29 cellular contexts compared by ENCODE assay signal in genomic region chr18:49564435-49564834, GRCh38. TPM values are rescaled to one million over a fixed set of nuclear protein-coding genes. Genes with fewer than 3 reads are reported as not detected.
DNase-seq lines count a peak whose midpoint lies in the region; ATAC-seq, FAIRE-seq and TF ChIP-seq lines count a peak whose summit lies in the region.
"Had no signal": no experiment of that assay in that cellular context is flagged by ENCODE, and none has a peak within 500 bp of the region (broad histone marks: within the 10 kb centered on the region; RNA-seq: fewer than 3 reads in every experiment).

No MANE protein-coding gene starts in this region.

- TF ChIP-seq EP300 in HepG2 (IDR thresholded peaks at IDR 0.05; ENCODE audit: low read depth in 2 of 2, low read length in 2 of 2) (no peak), HepG2 (CRISPR knock-in tag; IDR thresholded peaks at IDR 0.05; ENCODE audit: borderline replicate concordance) (no peak)

- H3K27me3 ChIP-seq in OCI-LY3 (ENCODE audit: low read depth, low read length) (peaks cover 27% of the 10 kb centered on the region), duodenal mucosa (ENCODE audit: control insufficient read depth in 1 of 2, insufficient read depth in 2 of 2, low read length in 2 of 2) (peaks cover 7 to 11% of the 10 kb centered on the region in 2 donors), HepG2 (ENCODE audit: control insufficient read depth in 1 of 2, insufficient read depth in 2 of 2, low read length in 2 of 2) (peaks cover 16 to 37% of the 10 kb centered on the region in 2 experiments), aorta (ENCODE audit: control insufficient read depth in 1 of 2, insufficient read depth in 2 of 2, low read length in 1 of 2) (no peaks in the 10 kb centered on the region)
- H3K27me3 ChIP-seq: vagina had no signal

- FAIRE-seq in HepG2 (lab: Jason Lieb, UNC): no peak
- FAIRE-seq: GM12892, islet of Langerhans, TTC549 had no signal

- ATAC-seq in HepG2 (no peak), HG03097 (IDR thresholded peaks at IDR 0.05; ENCODE audit: low FRiP score, unreplicated experiment) (no peak), aorta (ENCODE audit: low FRiP score) (no peak)
- ATAC-seq: activated CD4-positive, CD25-positive, alpha-beta regulatory T cell treated with anti-CD3 and anti-CD28 coated beads, Interleukin-2, amount 50 U/mL, for 24 hours; stimulated activated naive B cell treated with anti-CD40 and anti-IgM and Interleukin-4, amounts not matched to agents 10 μg/mL and 1 μg/mL and 100 μg/mL, for 72 hours had no signal

- WGBS in HepG2 (ENCODE audit: low lambda C conversion rate): 20% methylated on average over 1 of the region's 1 CpG
- 71 to 81% methylated on average over 1 of the region's 1 CpG for WGBS in aorta, 2 donors

- H3K4me1 ChIP-seq in OCI-LY3 (ENCODE audit: low read length): peaks cover 50% of the 10 kb centered on the region
- peaks cover 35% of the 10 kb centered on the region in 2 donors for H3K4me1 ChIP-seq in duodenal mucosa (ENCODE audit: control insufficient read depth in 1 of 2, insufficient read depth in 2 of 2, low read length in 2 of 2)
- H3K4me1 ChIP-seq in HepG2 (ENCODE audit: insufficient read depth, low read length): peaks cover 45% of the 10 kb centered on the region
- H3K4me1 ChIP-seq in aorta (ENCODE audit: control insufficient read depth in 1 of 2, insufficient read depth in 2 of 2, low read length in 2 of 2): no peaks in the 10 kb centered on the region

- H3K79me2 ChIP-seq in OCI-LY3 (ENCODE audit: low read length) (no peaks in the 10 kb centered on the region), HepG2 (ENCODE audit: insufficient read depth, low read length) (no peaks in the 10 kb centered on the region)

- in situ Hi-C loops in HepG2 (cut with HindIII; ENCODE audit: extremely low pct_ligation_motif_present, low pct_unique_long_range_greater_than_20kb): loop anchor here (5.0 to 10.0 kb wide), 2 partner anchors 160 to 293 kb away; no protein-coding TSS in a partner anchor

- no peaks in the 10 kb centered on the region for H3K36me3 ChIP-seq in OCI-LY3 (replicated peaks; ENCODE audit: low read depth, low read length)
- peaks cover 0 to 13% of the 10 kb centered on the region in 2 donors for H3K36me3 ChIP-seq in duodenal mucosa (ENCODE audit: control insufficient read depth in 1 of 2, insufficient read depth in 2 of 2, low read length in 2 of 2)
- no peaks in the 10 kb centered on the region for H3K36me3 ChIP-seq in HepG2 (replicated peaks in 1 of 2; ENCODE audit: control insufficient read depth in 1 of 2, insufficient read depth in 2 of 2, low read length in 2 of 2)
- H3K36me3 ChIP-seq in aorta (ENCODE audit: control insufficient read depth in 1 of 2, insufficient read depth in 2 of 2, low read length in 1 of 2): no peaks in the 10 kb centered on the region
- H3K36me3 ChIP-seq: BLaER1 treated with 17β-estradiol and CSF1 and Interleukin-3, amounts not matched to agents 10 nM and 100 nM; HAP-1; spleen; vagina had no signal

- peak; percentile 33; the same call in 1 of the 2 replicates for TF ChIP-seq CTCF in OCI-LY3 (IDR thresholded peaks at IDR 0.05; ENCODE audit: low read depth, low read length)
- TF ChIP-seq CTCF in HepG2 (CRISPR knock-in tag; IDR thresholded peaks at IDR 0.05): 0 out of 2 replicates have a peak, but pooled peaks have one; percentile 18
- TF ChIP-seq CTCF in retinal pigment epithelial cell (conservative IDR thresholded peaks at IDR 0.05; ENCODE audit: low read depth, low read length): peak; percentile 6

- DNase-seq in HepG2 (ENCODE audit: low spot score): no peak
- DNase-seq in retinal pigment epithelial cell (ENCODE audit: low read depth): no peak
- no peak for DNase-seq in aorta
- no peak for DNase-seq in SHP77 (lab: John Stamatoyannopoulos, UW)
- DNase-seq in mesenteric fat pad (ENCODE audit: low spot score): no peak
- DNase-seq: activated CD4-positive, alpha-beta memory T cell treated with anti-CD3 and anti-CD28 coated beads, Interleukin-2, amount 10 ng/mL, durations not matched to agents 7 days and 5 days; EL; erythroblast; foreskin melanocyte; hippocampal formation; NCI-H1092 treated with DMSO at 0.1 percent for 48 hours; NCI-H187 treated with DMSO at 0.1 percent for 48 hours; NCI-H69; OCI-M1; SIG-M5; spleen; stimulated activated CD4-positive, alpha-beta T cell treated with anti-CD3 and anti-CD28 coated beads, Interleukin-4, amount 100 ng/mL, for 24 hours; stimulated activated naive B cell treated with anti-CD40 and anti-IgM and Interleukin-4, amounts not matched to agents 10 μg/mL and 1 μg/mL and 100 μg/mL, for 72 hours had no signal

- TF ChIP-seq POLR2A in HepG2 (IDR thresholded peaks at IDR 0.05; ENCODE audit: insufficient read depth in 1 of 2, low read depth in 2 of 2, low read length in 2 of 2): no peak

- no peak overlapping the region for H2AFZ ChIP-seq in OCI-LY3 (ENCODE audit: low read depth, low read length)
- H2AFZ ChIP-seq in HepG2 (ENCODE audit: low read length): no peak overlapping the region

- BruUV-seq in HepG2 (replicated peaks; lab: Mats Ljungman, UMichigan): no TSS peak

- H3K27ac ChIP-seq in OCI-LY3 (ENCODE audit: low read length): no peak overlapping the region
- H3K27ac ChIP-seq in duodenal mucosa (ENCODE audit: low read depth, low read length): no peak overlapping the region
- no peak overlapping the region for H3K27ac ChIP-seq in HepG2 (ENCODE audit: extremely low read length, insufficient read depth, low read length)
- H3K27ac ChIP-seq in aorta (ENCODE audit: low read depth in 1 of 2, low read length in 2 of 2): no peak overlapping the region
- H3K27ac ChIP-seq: BLaER1 treated with 17β-estradiol and CSF1 and Interleukin-3, amounts not matched to agents 10 nM and 100 nM; spleen; vagina had no signal

- H3K4me2 ChIP-seq in OCI-LY3 (ENCODE audit: low read length) (peak overlapping the region; percentile 87), HepG2 (ENCODE audit: low read depth, low read length) (no peak overlapping the region; the same call in 1 of the 2 replicates)
- H3K4me2 ChIP-seq: BLaER1 treated with 17β-estradiol and CSF1 and Interleukin-3, amounts not matched to agents 10 nM and 100 nM had no signal

- TF ChIP-seq RAD21 in HepG2 (CRISPR knock-in tag; IDR thresholded peaks at IDR 0.05): no peak

- POLR2A ChIA-PET in HepG2 (lab: Yijun Ruan, JAX): no interaction called here

- H3K4me3 ChIP-seq in OCI-LY3 (ENCODE audit: low read length) (peak overlapping the region; percentile 69), duodenal mucosa (ENCODE audit: low read depth in 1 of 2, low read length in 2 of 2) (peak overlapping the region; percentile 65 to 87), HepG2 (replicated peaks in 1 of 3; ENCODE audit: insufficient read depth in 1 of 3, low read depth in 2 of 3, low read length in 3 of 3) (no peak overlapping the region), retinal pigment epithelial cell (ENCODE audit: low read length) (peak overlapping the region; percentile 68), aorta (ENCODE audit: low read length in 2 of 2) (no peak overlapping the region)
- H3K4me3 ChIP-seq: BLaER1 treated with 17β-estradiol and CSF1 and Interleukin-3, amounts not matched to agents 10 nM and 100 nM; HAP-1; spleen; vagina had no signal

- H3K9me3 ChIP-seq in OCI-LY3 (ENCODE audit: insufficient read depth, low read length) (no peaks in the 10 kb centered on the region), duodenal mucosa (ENCODE audit: control insufficient read depth in 1 of 2, low read length in 2 of 2) (no peaks in the 10 kb centered on the region), HepG2 (ENCODE audit: low read length) (no peaks in the 10 kb centered on the region), aorta (ENCODE audit: control insufficient read depth, low read length) (no peaks in the 10 kb centered on the region)
- H3K9me3 ChIP-seq: BLaER1 treated with 17β-estradiol and CSF1 and Interleukin-3, amounts not matched to agents 10 nM and 100 nM; HAP-1; spleen; vagina had no signal

- intact Hi-C loops in HepG2 (cut with micrococcal nuclease; ENCODE audit: unreplicated experiment): no loop called here
- intact Hi-C loops in aorta (cut with DNase I): loop anchor here in 1 of 2 donors (5.0 kb wide), 1 partner anchor 293 kb away; no protein-coding TSS in a partner anchor

- CTCF ChIA-PET in HepG2 (lab: Yijun Ruan, JAX; ENCODE audit: low intra/inter-chr PET ratio, low total read pairs): no interaction called here

- no peak overlapping the region for H3K9ac ChIP-seq in OCI-LY3 (ENCODE audit: low read length)
- H3K9ac ChIP-seq in duodenal mucosa (ENCODE audit: low read depth in 1 of 2, low read length in 2 of 2): no peak overlapping the region
- no peak overlapping the region for H3K9ac ChIP-seq in HepG2 (ENCODE audit: insufficient read depth, low read depth, low read length)
- H3K9ac ChIP-seq: BLaER1 treated with 17β-estradiol and CSF1 and Interleukin-3, amounts not matched to agents 10 nM and 100 nM had no signal

- H4K20me1 ChIP-seq in OCI-LY3 (ENCODE audit: insufficient read depth, low read length) (no peaks in the 10 kb centered on the region), HepG2 (ENCODE audit: insufficient read depth, low read length) (no peaks in the 10 kb centered on the region)

TF ChIP-seq in HepG2, 621 proteins besides CTCF, POLR2A, EP300 and RAD21 (continues in another document):
- TF ChIP-seq SSRP1 (CRISPR knock-in tag; IDR thresholded peaks at IDR 0.05): no peak

RNA-seq across cellular contexts. Expression of gene LIPG, which starts 2.6 kb away (rescaled TPM):
- 4.9 and 10.8 TPM in 2 replicates for total RNA-seq in HepG2 (2016; rRNA removed; fragmentation: Illumina TruSeq; extraction: Trizol)
- 0.40 and 0.97 TPM in 2 replicates for total RNA-seq in HepG2 (2016; cell fraction: cytosol; rRNA removed; fragmentation: Illumina TruSeq; extraction: Trizol; ENCODE audit: low read depth)
- total RNA-seq in HepG2 (2016; cell fraction: insoluble cytoplasmic fraction; rRNA removed; fragmentation: Illumina TruSeq; extraction: Trizol): 5.5 and 12.1 TPM in 2 replicates
- 2.7 and 2.9 TPM in 2 replicates for total RNA-seq in HepG2 (2016; cell fraction: membrane; rRNA removed; fragmentation: Illumina TruSeq; extraction: Trizol)
- 12.8 and 17.5 TPM in 2 replicates for total RNA-seq in HepG2 (2016; cell fraction: nucleus; rRNA removed; fragmentation: Illumina TruSeq; extraction: Trizol)
- 0.96 and 4.6 TPM in 2 replicates for polyA plus RNA-seq in HepG2 (2011; rRNA removed)
- polyA plus RNA-seq in HepG2 (2011; cell fraction: cytosol; rRNA removed): 1.0 and 4.5 TPM in 2 replicates
- polyA plus RNA-seq in HepG2 (2011; cell fraction: nucleus; rRNA removed): 1.4 and 5.0 TPM in 2 replicates
- polyA plus RNA-seq in HepG2 (2012): 3.4 and 3.7 TPM in 2 replicates
- 0.68 and 0.74 TPM in 2 replicates for polyA plus RNA-seq in HepG2 (2016; cell fraction: cytosol; fragmentation: Illumina TruSeq; extraction: Trizol; ENCODE audit: low read depth)
- 3.4 and 3.6 TPM in 2 replicates for polyA plus RNA-seq in HepG2 (2016; cell fraction: insoluble cytoplasmic fraction; fragmentation: Illumina TruSeq; extraction: Trizol; ENCODE audit: low read depth)
- polyA plus RNA-seq in HepG2 (2016; cell fraction: membrane; fragmentation: Illumina TruSeq; extraction: Trizol; ENCODE audit: low read depth): 0.89 and 1.1 TPM in 2 replicates
- 14.7 and 16.1 TPM in 2 replicates for polyA plus RNA-seq in HepG2 (2016; cell fraction: nucleus; fragmentation: Illumina TruSeq; extraction: Trizol; ENCODE audit: insufficient read depth, low read depth)
- polyA minus RNA-seq in HepG2 (2011; rRNA and poly(A)+ RNA removed; ENCODE audit: low replicate concordance): 0.16 and 1.9 TPM in 2 replicates
- polyA minus RNA-seq in HepG2 (2011; cell fraction: cytosol; rRNA and poly(A)+ RNA removed): 2.0 and 4.5 TPM in 2 replicates
- polyA minus RNA-seq in HepG2 (2011; cell fraction: nucleus; rRNA and poly(A)+ RNA removed): 0.77 and 4.4 TPM in 2 replicates
- total RNA-seq in aorta: 10 to 100 TPM in 1 of 2 donors, 1 to 10 TPM in 1; 9.1 to 23.7 TPM
- under 1 TPM; 0.03 to 0.38 TPM for polyA plus RNA-seq in aorta
- 2.2 TPM for total RNA-seq in mesenteric fat pad
- total RNA-seq: activated CD4-positive, alpha-beta memory T cell treated with anti-CD3 and anti-CD28 coated beads, Interleukin-2, amount 10 ng/mL, durations not matched to agents 7 days and 5 days had no signal
- polyA plus RNA-seq: IgD-negative memory B cell had no signal

Comparison
In these comparisons a context has a peak if more than half of its experiments do, and no peak if none do; other contexts are left out.
1. H3K4me3 ChIP-seq: peak in OCI-LY3 (single experiment), duodenal mucosa (2 of 2) and retinal pigment epithelial cell (single experiment); none in HepG2 (0 of 3) and aorta (0 of 2).
2. Peak in every context shown above with its lines, with median percentiles within 50 percentile points of each other: CTCF ChIP-seq.